12 cellular contexts compared by ENCODE assay signal in genomic region chr2:233421091-233421816, GRCh38.
A peak's percentile ranks its signal among the peaks of the same experiment; 100 is the strongest.
DNase-seq lines count a peak whose midpoint lies in the region; ATAC-seq, FAIRE-seq and TF ChIP-seq lines count a peak whose summit lies in the region.
"Had no signal": no experiment of that assay in that cellular context is flagged by ENCODE, and none has a peak within 500 bp of the region (broad histone marks: within the 10 kb centered on the region; RNA-seq: fewer than 3 reads in every experiment).

No MANE protein-coding gene starts in this region.

- intact Hi-C loops in Right ventricle myocardium inferior (cut with DNase I) = no loop called here
- intact Hi-C loops in activated T-helper 1 cell treated with anti-CD3 and anti-CD28 coated beads, Interleukin-12 subunit alpha, Interleukin-12 subunit beta, Interleukin-2, Interleukin-4 antibody, amounts not matched to agents 30 ng/mL and 10 ng/mL and 1 ng/mL, durations not matched to agents 14 hours and 24 hours and 36 hours (cut with micrococcal nuclease) = no loop called here

- H3K9me3 ChIP-seq in right atrium auricular region (no peaks in the 10 kb centered on the region), mucosa of rectum (ENCODE audit: control insufficient read depth in 2 of 2, low read length in 2 of 2) (no peaks in the 10 kb centered on the region), upper lobe of left lung (no peaks in the 10 kb centered on the region)
- H3K9me3 ChIP-seq: pancreas had no signal

- no peaks in the 10 kb centered on the region for H3K36me3 ChIP-seq in right atrium auricular region
- peaks cover 0 to 2% of the 10 kb centered on the region in 2 donors for H3K36me3 ChIP-seq in mucosa of rectum (ENCODE audit: control insufficient read depth in 2 of 2, insufficient read depth in 2 of 2, low read length in 2 of 2)
- H3K36me3 ChIP-seq in upper lobe of left lung = peaks cover 0 to 4% (median 0%) of the 10 kb centered on the region in 4 donors
- H3K36me3 ChIP-seq: pancreas had no signal

- H3K4me3 ChIP-seq in right atrium auricular region (peak overlapping the region; percentile 14 to 59), mucosa of rectum (ENCODE audit: low read length in 2 of 2) (no peak overlapping the region), upper lobe of left lung (no peak overlapping the region)
- H3K4me3 ChIP-seq: pancreas had no signal

- TF ChIP-seq EP300 in upper lobe of left lung (IDR thresholded peaks at IDR 0.05) = no peak

- TF ChIP-seq CTCF in right atrium auricular region (IDR thresholded peaks at IDR 0.05) (no peak), upper lobe of left lung (IDR thresholded peaks at IDR 0.05) (no peak)

- peaks cover 83% of the 10 kb centered on the region for H3K4me1 Mint-ChIP-seq in activated T-helper 1 cell treated with anti-CD3 and anti-CD28 coated beads, Interleukin-12 subunit alpha, Interleukin-12 subunit beta, Interleukin-2, Interleukin-4 antibody, amounts not matched to agents 30 ng/mL and 10 ng/mL and 1 ng/mL, durations not matched to agents 14 hours and 24 hours and 36 hours (ENCODE audit: low read depth)

- TF ChIP-seq POLR2A in upper lobe of left lung (IDR thresholded peaks at IDR 0.05) = no peak

- H3K4me1 ChIP-seq in right atrium auricular region (peaks cover 0 to 74% of the 10 kb centered on the region in 2 donors), mucosa of rectum (ENCODE audit: control insufficient read depth in 2 of 2, insufficient read depth in 2 of 2, low read length in 2 of 2) (peaks cover 50 to 61% of the 10 kb centered on the region in 2 donors), upper lobe of left lung (peaks cover 36 to 56% (median 48%) of the 10 kb centered on the region in 4 donors)
- H3K4me1 ChIP-seq: pancreas had no signal

- peak overlapping the region; percentile 20 for H3K27ac Mint-ChIP-seq in activated T-helper 1 cell treated with anti-CD3 and anti-CD28 coated beads, Interleukin-12 subunit alpha, Interleukin-12 subunit beta, Interleukin-2, Interleukin-4 antibody, amounts not matched to agents 30 ng/mL and 10 ng/mL and 1 ng/mL, durations not matched to agents 14 hours and 24 hours and 36 hours

- no peaks in the 10 kb centered on the region for H3K27me3 Mint-ChIP-seq in activated T-helper 1 cell treated with anti-CD3 and anti-CD28 coated beads, Interleukin-12 subunit alpha, Interleukin-12 subunit beta, Interleukin-2, Interleukin-4 antibody, amounts not matched to agents 30 ng/mL and 10 ng/mL and 1 ng/mL, durations not matched to agents 14 hours and 24 hours and 36 hours (ENCODE audit: insufficient read depth)

- no peak for FAIRE-seq in HTR-8/SVneo (lab: Jason Lieb, UNC)
- FAIRE-seq: pancreas had no signal

- H3K27ac ChIP-seq in right atrium auricular region (peak overlapping the region; percentile 79 to 93), mucosa of rectum (ENCODE audit: low read depth in 2 of 2, low read length in 2 of 2) (peak overlapping the region; percentile 89 to 95), upper lobe of left lung (peak overlapping the region; percentile 77 to 86 (median 80))
- H3K27ac ChIP-seq: C4-2B, HL-60, pancreas had no signal

- DNase-seq in right atrium auricular region (ENCODE audit: low spot score) = peak; percentile 32
- DNase-seq in Right ventricle myocardium inferior (ENCODE audit: missing footprints) = no peak
- no peak for DNase-seq in activated T-helper 1 cell treated with anti-CD3 and anti-CD28 coated beads, Interleukin-12 subunit alpha, Interleukin-12 subunit beta, Interleukin-2, Interleukin-4 antibody, amounts not matched to agents 30 ng/mL and 10 ng/mL and 1 ng/mL, durations not matched to agents 14 hours and 24 hours and 36 hours (ENCODE audit: low spot score)
- DNase-seq in upper lobe of left lung = no peak
- no peak for DNase-seq in activated effector memory CD4-positive, alpha-beta T cell treated with anti-CD3 and anti-CD28 coated beads, Interleukin-2, amount 50 U/mL, for 16 hours
- no peak for DNase-seq in NCI-H69 (lab: John Stamatoyannopoulos, UW)
- no peak for DNase-seq in HTR-8/SVneo (ENCODE audit: insufficient read length, low spot score)
- DNase-seq: aorta, pancreas had no signal

- ATAC-seq in Right ventricle myocardium inferior (no peak), upper lobe of left lung (ENCODE audit: low FRiP score in 2 of 2) (no peak)

- H3K9me3 Mint-ChIP-seq in activated T-helper 1 cell treated with anti-CD3 and anti-CD28 coated beads, Interleukin-12 subunit alpha, Interleukin-12 subunit beta, Interleukin-2, Interleukin-4 antibody, amounts not matched to agents 30 ng/mL and 10 ng/mL and 1 ng/mL, durations not matched to agents 14 hours and 24 hours and 36 hours = peaks cover 10% of the 10 kb centered on the region

- H3K4me3 Mint-ChIP-seq in activated T-helper 1 cell treated with anti-CD3 and anti-CD28 coated beads, Interleukin-12 subunit alpha, Interleukin-12 subunit beta, Interleukin-2, Interleukin-4 antibody, amounts not matched to agents 30 ng/mL and 10 ng/mL and 1 ng/mL, durations not matched to agents 14 hours and 24 hours and 36 hours = peak overlapping the region; percentile 56

- peaks cover 32% of the 10 kb centered on the region for H3K36me3 Mint-ChIP-seq in activated T-helper 1 cell treated with anti-CD3 and anti-CD28 coated beads, Interleukin-12 subunit alpha, Interleukin-12 subunit beta, Interleukin-2, Interleukin-4 antibody, amounts not matched to agents 30 ng/mL and 10 ng/mL and 1 ng/mL, durations not matched to agents 14 hours and 24 hours and 36 hours (ENCODE audit: low read depth)

- H3K27me3 ChIP-seq in right atrium auricular region = no peaks in the 10 kb centered on the region
- H3K27me3 ChIP-seq in mucosa of rectum (ENCODE audit: control insufficient read depth in 2 of 2, insufficient read depth in 2 of 2, low read length in 2 of 2) = no peaks in the 10 kb centered on the region
- no peaks in the 10 kb centered on the region for H3K27me3 ChIP-seq in upper lobe of left lung
- H3K27me3 ChIP-seq: pancreas had no signal

- 86% methylated on average over 12 to 14 of the region's 14 CpGs for WGBS in upper lobe of left lung, 2 donors

- peak overlapping the region; percentile 8 to 52 for H3K9ac ChIP-seq in mucosa of rectum (ENCODE audit: low read depth in 1 of 2, low read length in 2 of 2)

Comparison
In these comparisons a context has a peak if more than half of its experiments do, and no peak if none do; other contexts are left out.
1. H3K4me3 ChIP-seq: peak in right atrium auricular region (2 of 2); none in mucosa of rectum (0 of 2) and upper lobe of left lung (0 of 4).
2. Peak in every context shown above with its lines, with median percentiles within 50 percentile points of each other: H3K27ac ChIP-seq.